Comparison of ENCODE assay signal across 16 cellular contexts in genomic region chr1:63835075-63835633, GRCh38.
DNase-seq lines count a peak whose midpoint lies in the region; ATAC-seq, FAIRE-seq and TF ChIP-seq lines count a peak whose summit lies in the region.
"Had no signal": no experiment of that assay in that cellular context is flagged by ENCODE, and none has a peak within 500 bp of the region (broad histone marks: within the 10 kb centered on the region; RNA-seq: fewer than 3 reads in every experiment).

No MANE protein-coding gene starts in this region.

- H3K27ac ChIP-seq in prostate gland (no peak overlapping the region), heart left ventricle (no peak overlapping the region)

- TF ChIP-seq CTCF in D721Med (IDR thresholded peaks at IDR 0.05; ENCODE audit: insufficient read depth, missing control alignments): no peak
- TF ChIP-seq CTCF in prostate gland (IDR thresholded peaks at IDR 0.05): no peak
- TF ChIP-seq CTCF in heart left ventricle (IDR thresholded peaks at IDR 0.05): no peak

- H3K9me3 ChIP-seq in prostate gland (no peaks in the 10 kb centered on the region), heart left ventricle (no peaks in the 10 kb centered on the region)

- H3K27me3 ChIP-seq in prostate gland (replicated peaks; ENCODE audit: insufficient read depth) (no peaks in the 10 kb centered on the region), heart left ventricle (no peaks in the 10 kb centered on the region)

- no peaks in the 10 kb centered on the region for H3K36me3 ChIP-seq in prostate gland
- no peaks in the 10 kb centered on the region for H3K36me3 ChIP-seq in heart left ventricle

- DNase-seq in D721Med (ENCODE audit: insufficient read length, low spot score) (no peak), LHCN-M2 (ENCODE audit: low read depth) (peak; percentile 37), RCC 7860 (ENCODE audit: low spot score) (peak; percentile 59), glomerular visceral epithelial cell (ENCODE audit: extremely low spot score) (peak; percentile 58), prostate gland (ENCODE audit: low spot score) (no peak), heart left ventricle (no peak), NCI-H2081 treated with DMSO at 0.1 percent for 48 hours (lab: John Stamatoyannopoulos, UW) (no peak)
- DNase-seq: activated CD4-positive, alpha-beta T cell treated with anti-CD3 and anti-CD28 coated beads for 4 hours; activated CD8-positive, alpha-beta memory T cell treated with anti-CD3 and anti-CD28 coated beads, Interleukin-2, amount 50 U/mL, for 48 hours; anterior cingulate cortex; COR-L47; HFFc6; midbrain; NCI-H1092; T-helper 9 cell had no signal

- TF ChIP-seq POLR2A in prostate gland (IDR thresholded peaks at IDR 0.05): no peak
- no peak for TF ChIP-seq POLR2A in heart left ventricle (IDR thresholded peaks at IDR 0.05)

- intact Hi-C loops in prostate gland (cut with DNase I) (no loop called here), heart left ventricle (cut with DNase I) (no loop called here)

- H3K4me1 ChIP-seq in prostate gland (replicated peaks): no peaks in the 10 kb centered on the region
- H3K4me1 ChIP-seq in heart left ventricle: peaks cover 0 to 51% (median 8%) of the 10 kb centered on the region in 12 donors

- FAIRE-seq in D721Med (lab: Jason Lieb, UNC) (peak; percentile 6), RCC 7860 (lab: Jason Lieb, UNC) (peak; percentile 67)

- H3K4me3 ChIP-seq in prostate gland (no peak overlapping the region), heart left ventricle (no peak overlapping the region)

- WGBS in prostate gland: 85% methylated on average over 3 of the region's 3 CpGs
- WGBS in heart left ventricle, 4 donors: 80 to 94% (median 84%) methylated on average over 3 of the region's 3 CpGs

- ATAC-seq in GM19324 (IDR thresholded peaks at IDR 0.05; ENCODE audit: low FRiP score, unreplicated experiment) (no peak), heart left ventricle (no peak)

Comparison
In these comparisons a context has a peak if more than half of its experiments do, and no peak if none do; other contexts are left out.
1. DNase-seq: peak in LHCN-M2 (single experiment), RCC 7860 (single experiment) and glomerular visceral epithelial cell (single experiment); none in D721Med (single experiment), prostate gland (single experiment), heart left ventricle (0 of 5) and NCI-H2081 treated with DMSO at 0.1 percent for 48 hours (single experiment).